Comparison of ENCODE assay signal across 30 cellular contexts in genomic region chr13:25876256-25876655, GRCh38.
DNase-seq lines count a peak whose midpoint lies in the region; ATAC-seq and TF ChIP-seq lines count a peak whose summit lies in the region.
"Had no signal": no experiment of that assay in that cellular context is flagged by ENCODE, and none has a peak within 500 bp of the region (broad histone marks: within the 10 kb centered on the region; RNA-seq: fewer than 3 reads in every experiment).

No MANE protein-coding gene starts in this region.

- no peak overlapping the region for H3K4me3 Mint-ChIP-seq in CD4-positive, alpha-beta T cell
- no peak overlapping the region for H3K4me3 Mint-ChIP-seq in mesothelial cell of epicardium
- no peak overlapping the region for H3K4me3 Mint-ChIP-seq in Caco-2 (ENCODE audit: unreplicated experiment)
- H3K4me3 Mint-ChIP-seq: B cell; memory B cell; stimulated activated naive CD8-positive, alpha-beta T cell treated with anti-CD3 and anti-CD28 coated beads, Interleukin-15, Interleukin-2, amounts not matched to agents 100 ng/mL and 50 ng/mL, for 24 hours had no signal

- no peaks in the 10 kb centered on the region for H3K27me3 Mint-ChIP-seq in CD4-positive, alpha-beta T cell
- H3K27me3 Mint-ChIP-seq in mesothelial cell of epicardium (ENCODE audit: low read depth), result no peaks in the 10 kb centered on the region
- no peaks in the 10 kb centered on the region for H3K27me3 Mint-ChIP-seq in Caco-2 (ENCODE audit: insufficient read depth, unreplicated experiment)
- H3K27me3 Mint-ChIP-seq: B cell; stimulated activated naive CD8-positive, alpha-beta T cell treated with anti-CD3 and anti-CD28 coated beads, Interleukin-15, Interleukin-2, amounts not matched to agents 100 ng/mL and 50 ng/mL, for 24 hours had no signal

- intact Hi-C loops in CD4-positive, alpha-beta T cell (cut with DNase I, micrococcal nuclease), result no loop called here
- intact Hi-C loops in Caco-2 (cut with micrococcal nuclease; ENCODE audit: unreplicated experiment), result loop anchor here (5.0 kb wide), 1 partner anchor 186 kb away; no protein-coding TSS in a partner anchor

- no peaks in the 10 kb centered on the region for H3K36me3 ChIP-seq in SJCRH30
- no peaks in the 10 kb centered on the region for H3K36me3 ChIP-seq in Caco-2 (ENCODE audit: control insufficient read depth, insufficient read depth, low read length)
- H3K36me3 ChIP-seq: cardiac muscle cell, colonic mucosa, HAP-1, left lung, uterus had no signal

- no peaks in the 10 kb centered on the region for H3K27me3 ChIP-seq in CD4-positive, alpha-beta T cell (ENCODE audit: control insufficient read depth, insufficient read depth, low read length)
- no peaks in the 10 kb centered on the region for H3K27me3 ChIP-seq in HL-60 (ENCODE audit: insufficient read depth, poor library complexity, severe bottlenecking)
- no peaks in the 10 kb centered on the region for H3K27me3 ChIP-seq in SJCRH30
- H3K27me3 ChIP-seq in Caco-2 (replicated peaks; ENCODE audit: control insufficient read depth, insufficient read depth, low read length), result no peaks in the 10 kb centered on the region; the same call in 1 of the 2 replicates
- H3K27me3 ChIP-seq: cardiac muscle cell, colonic mucosa, left lung, uterus had no signal

- no peaks in the 10 kb centered on the region for H3K36me3 Mint-ChIP-seq in CD4-positive, alpha-beta T cell (ENCODE audit: low read depth)
- H3K36me3 Mint-ChIP-seq in mesothelial cell of epicardium (peaks cover 13% of the 10 kb centered on the region), Caco-2 (ENCODE audit: insufficient read depth, unreplicated experiment) (no peaks in the 10 kb centered on the region)
- H3K36me3 Mint-ChIP-seq: memory B cell had no signal

- H3K4me1 ChIP-seq in SJCRH30 (peaks cover 38% of the 10 kb centered on the region), Caco-2 (no peaks in the 10 kb centered on the region)
- H3K4me1 ChIP-seq: colonic mucosa, left lung, uterus had no signal

- H3K27ac Mint-ChIP-seq in CD4-positive, alpha-beta T cell, result peak overlapping the region; percentile 78
- H3K27ac Mint-ChIP-seq in mesothelial cell of epicardium, result peak overlapping the region; percentile 4
- no peak overlapping the region for H3K27ac Mint-ChIP-seq in Caco-2 (ENCODE audit: unreplicated experiment)
- H3K27ac Mint-ChIP-seq: B cell; memory B cell; stimulated activated naive CD8-positive, alpha-beta T cell treated with anti-CD3 and anti-CD28 coated beads, Interleukin-15, Interleukin-2, amounts not matched to agents 100 ng/mL and 50 ng/mL, for 24 hours had no signal

- TF ChIP-seq CTCF in CD4-positive, alpha-beta T cell (IDR thresholded peaks at IDR 0.05), result no peak
- TF ChIP-seq CTCF in HL-60 (IDR thresholded peaks at IDR 0.05; ENCODE audit: insufficient read depth, low read length), result no peak
- no peak for TF ChIP-seq CTCF in mesothelial cell of epicardium (IDR thresholded peaks at IDR 0.05; ENCODE audit: unreplicated experiment)
- no peak for TF ChIP-seq CTCF in Caco-2 (IDR thresholded peaks at IDR 0.05; ENCODE audit: insufficient read depth in 1 of 2, low read depth in 1 of 2, low read length in 1 of 2, severe bottlenecking in 1 of 2, unreplicated experiment in 1 of 2)

- peaks cover 76% of the 10 kb centered on the region for H3K4me1 Mint-ChIP-seq in CD4-positive, alpha-beta T cell (ENCODE audit: low read depth)
- peaks cover 21% of the 10 kb centered on the region for H3K4me1 Mint-ChIP-seq in mesothelial cell of epicardium
- H3K4me1 Mint-ChIP-seq in Caco-2 (ENCODE audit: low read depth, unreplicated experiment), result peaks cover 13% of the 10 kb centered on the region
- H3K4me1 Mint-ChIP-seq: memory B cell had no signal

- ATAC-seq in CD4-positive, alpha-beta T cell (ENCODE audit: poor library complexity), result no peak
- ATAC-seq in HG02571 (IDR thresholded peaks at IDR 0.05; ENCODE audit: unreplicated experiment), result no peak
- ATAC-seq in GM19035 (IDR thresholded peaks at IDR 0.05; ENCODE audit: unreplicated experiment), result no peak
- ATAC-seq: left lung, right cardiac atrium, SK-N-SH treated with all-trans-retinoic acid at 6 μM for 48 hours had no signal

- H3K27ac ChIP-seq in CD4-positive, alpha-beta T cell (ENCODE audit: low read depth, low read length), result no peak overlapping the region
- H3K27ac ChIP-seq in HL-60 (replicated peaks) (peak overlapping the region; percentile 80), SJCRH30 (no peak overlapping the region)
- H3K27ac ChIP-seq: cardiac muscle cell, colonic mucosa, left lung, uterus, VCaP had no signal

- POLR2A ChIA-PET in CD4-positive, alpha-beta T cell (lab: Charles Lee), result interaction anchor here (0.6 kb wide), 1 partner anchor 111 kb away, joined by 3 read pairs; no protein-coding TSS in a partner anchor
- POLR2A ChIA-PET in Caco-2 (lab: Charles Lee), result no interaction called here

- no TSS peak for BruUV-seq in Caco-2 (replicated peaks; lab: Mats Ljungman, UMichigan)

- H3K9me3 ChIP-seq in CD4-positive, alpha-beta T cell (ENCODE audit: control insufficient read depth, low read length), result no peaks in the 10 kb centered on the region
- H3K9me3 ChIP-seq in SJCRH30 (replicated peaks) (no peaks in the 10 kb centered on the region), Caco-2 (no peaks in the 10 kb centered on the region)
- H3K9me3 ChIP-seq: colonic mucosa, HAP-1, left lung, uterus had no signal

- CTCF ChIA-PET in CD4-positive, alpha-beta T cell (lab: Charles Lee), result no interaction called here
- CTCF ChIA-PET in Caco-2 (lab: Charles Lee), result no interaction called here

- H3K4me3 ChIP-seq in HL-60 (replicated peaks; ENCODE audit: insufficient read depth, low read length), result no peak overlapping the region
- no peak overlapping the region for H3K4me3 ChIP-seq in SJCRH30
- no peak overlapping the region for H3K4me3 ChIP-seq in Caco-2 (ENCODE audit: low read depth, low read length)
- H3K4me3 ChIP-seq: cardiac muscle cell, colonic mucosa, HAP-1, left lung, smooth muscle cell, uterus had no signal

- H3K9me3 Mint-ChIP-seq in CD4-positive, alpha-beta T cell, result no peaks in the 10 kb centered on the region
- H3K9me3 Mint-ChIP-seq in mesothelial cell of epicardium (peaks cover 4% of the 10 kb centered on the region), Caco-2 (ENCODE audit: unreplicated experiment) (peaks cover 13% of the 10 kb centered on the region)

- no peak for DNase-seq in CD4-positive, alpha-beta T cell
- DNase-seq in HL-60 (ENCODE audit: low read depth in 1 of 2, low spot score in 1 of 2) (no peak), SJCRH30 (peak; percentile 47 to 72), mesothelial cell of epicardium (ENCODE audit: low spot score in 2 of 2, unreplicated experiment in 2 of 2) (no peak), Caco-2 (no peak)
- DNase-seq: ACHN; activated CD4-positive, alpha-beta T cell treated with anti-CD3 and anti-CD28 coated beads for 48 hours; activated CD8-positive, alpha-beta memory T cell treated with anti-CD3 and anti-CD28 coated beads for 24 hours; activated effector memory CD4-positive, alpha-beta T cell treated with Interleukin-2 at 50 U/mL for 16 hours; activated T-cell treated with anti-CD3 and anti-CD28 coated beads for 4 hours; colonic mucosa; effector memory CD4-positive, alpha-beta T cell; glutamatergic neuron; KG1; left lung; NCI-H1048; NCI-H446; NCI-H82; right cardiac atrium; uterus had no signal

Comparison
In these comparisons a context has a peak if more than half of its experiments do, and no peak if none do; other contexts are left out.
1. DNase-seq: peak in SJCRH30 (2 of 2); none in CD4-positive, alpha-beta T cell (0 of 10), HL-60 (0 of 2), mesothelial cell of epicardium (0 of 2) and Caco-2 (0 of 2).